14 cellular contexts compared by ENCODE assay signal in the genomic region with DNA sequence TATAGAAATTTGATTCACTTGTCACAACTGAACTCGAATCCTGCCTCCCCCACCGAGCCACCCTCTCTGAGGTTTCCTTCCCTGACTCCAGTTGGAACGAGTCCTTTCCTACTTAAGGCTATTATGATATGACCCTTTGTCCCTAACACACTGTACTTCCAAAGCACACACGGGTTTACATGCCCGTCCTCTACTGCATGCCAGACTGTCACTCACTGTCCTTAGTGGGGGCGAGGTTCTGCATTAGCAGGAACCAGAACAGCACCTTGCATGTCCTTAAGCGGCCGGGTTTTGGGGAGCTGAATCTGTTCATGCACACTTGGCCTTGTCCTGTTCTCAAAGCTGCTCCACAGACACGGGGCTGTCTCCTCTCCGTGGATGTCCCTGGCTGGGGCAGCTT.
DNase-seq lines count a peak whose midpoint lies in the region; ATAC-seq and TF ChIP-seq lines count a peak whose summit lies in the region.
"Had no signal": no experiment of that assay in that cellular context is flagged by ENCODE, and none has a peak within 500 bp of the region (broad histone marks: within the 10 kb centered on the region; RNA-seq: fewer than 3 reads in every experiment).

No MANE protein-coding gene starts in this region.

- peak overlapping the region; percentile 28; the same call in 1 of the 2 replicates for H2AFZ ChIP-seq in GM23338
- H2AFZ ChIP-seq in neural cell (ENCODE audit: low read depth, low read length): no peak overlapping the region

- H3K9me3 Mint-ChIP-seq in GM23338: no peaks in the 10 kb centered on the region
- H3K9me3 Mint-ChIP-seq: CD4-positive, alpha-beta T cell had no signal

- H3K9me2 ChIP-seq in GM23338 (ENCODE audit: insufficient read depth) (no peaks in the 10 kb centered on the region), neural cell (ENCODE audit: insufficient read depth, low read length) (no peaks in the 10 kb centered on the region)

- WGBS in heart right ventricle, 2 donors: 50 to 52% methylated on average over 10 of the region's 10 CpGs

- H3K4me3 ChIP-seq in GM23338 (no peak overlapping the region), WERI-Rb-1 (ENCODE audit: low read depth, low read length) (no peak overlapping the region), heart right ventricle (no peak overlapping the region), neural cell (ENCODE audit: low read length) (peak overlapping the region; percentile 1)
- H3K4me3 ChIP-seq: HAP-1 had no signal

- no peaks in the 10 kb centered on the region for H3K27me3 ChIP-seq in GM23338 (ENCODE audit: insufficient read depth)
- no peaks in the 10 kb centered on the region for H3K27me3 ChIP-seq in WERI-Rb-1 (ENCODE audit: insufficient read depth, low read depth, severe bottlenecking)
- no peaks in the 10 kb centered on the region for H3K27me3 ChIP-seq in heart right ventricle
- no peaks in the 10 kb centered on the region for H3K27me3 ChIP-seq in neural cell (ENCODE audit: insufficient read depth, low read depth, low read length)

- no peak for TF ChIP-seq EP300 in neural cell (conservative IDR thresholded peaks at IDR 0.05; ENCODE audit: poor library complexity, severe bottlenecking)

- H3K4me1 ChIP-seq in GM23338 (ENCODE audit: insufficient read depth) (no peaks in the 10 kb centered on the region), heart right ventricle (peaks cover 0 to 22% (median 6%) of the 10 kb centered on the region in 9 donors)
- H3K4me1 ChIP-seq: HAP-1 had no signal

- no peak for DNase-seq in GM23338 (ENCODE audit: low spot score)
- peak; percentile 10 for DNase-seq in WERI-Rb-1
- peak; percentile 14 to 28 for DNase-seq in heart right ventricle
- no peak for DNase-seq in superior temporal gyrus (ENCODE audit: extremely low spot score)
- DNase-seq: C1 segment of cervical spinal cord; Calu3; CD4-positive, alpha-beta T cell; DMS 273 treated with DMSO at 0.1 percent for 48 hours; GOT3 had no signal

- no peaks in the 10 kb centered on the region for H3K36me3 Mint-ChIP-seq in GM23338 (ENCODE audit: low read depth)

- H4K20me1 ChIP-seq in GM23338 (replicated peaks; ENCODE audit: insufficient read depth): no peaks in the 10 kb centered on the region
- no peaks in the 10 kb centered on the region for H4K20me1 ChIP-seq in neural cell (ENCODE audit: insufficient read depth)

- H3K27ac ChIP-seq in GM23338 (ENCODE audit: low read depth) (no peak overlapping the region), WERI-Rb-1 (no peak overlapping the region), heart right ventricle (peak overlapping the region in 3 of 10 donors; percentile 29 to 65 (median 63)), neural cell (ENCODE audit: low read length) (peak overlapping the region; percentile 28)

- H3K9ac ChIP-seq in neural cell (ENCODE audit: low read length): peak overlapping the region; percentile 10

- H3F3A ChIP-seq in GM23338 (replicated peaks; ENCODE audit: low read depth) (no peaks in the 10 kb centered on the region), neural cell (ENCODE audit: insufficient read depth, low read length, poor library complexity, severe bottlenecking) (peaks cover 3% of the 10 kb centered on the region)

- H3K36me3 ChIP-seq in GM23338 (ENCODE audit: insufficient read depth): no peaks in the 10 kb centered on the region
- no peaks in the 10 kb centered on the region for H3K36me3 ChIP-seq in WERI-Rb-1
- no peaks in the 10 kb centered on the region for H3K36me3 ChIP-seq in heart right ventricle
- no peaks in the 10 kb centered on the region for H3K36me3 ChIP-seq in neural cell (ENCODE audit: insufficient read depth, low read length)
- H3K36me3 ChIP-seq: HAP-1 had no signal

- no peak overlapping the region for H3K4me3 Mint-ChIP-seq in GM23338
- H3K4me3 Mint-ChIP-seq: B cell; CD4-positive, alpha-beta T cell had no signal

- intact Hi-C loops in heart right ventricle (cut with DNase I): no loop called here

- no peak for TF ChIP-seq RAD21 in neural cell (conservative IDR thresholded peaks at IDR 0.05)

- H3K27me3 Mint-ChIP-seq in GM23338 (ENCODE audit: insufficient read depth, low read depth, poor library complexity): no peaks in the 10 kb centered on the region
- H3K27me3 Mint-ChIP-seq: B cell; CD4-positive, alpha-beta T cell had no signal

- H3K79me2 ChIP-seq in GM23338 (replicated peaks; ENCODE audit: insufficient read depth) (no peaks in the 10 kb centered on the region), neural cell (replicated peaks; ENCODE audit: insufficient read depth, low read length) (no peaks in the 10 kb centered on the region)

- ATAC-seq in GM23338 (no peak), heart right ventricle (peak; percentile 55 to 98 (median 84)), HG03196 (IDR thresholded peaks at IDR 0.05; ENCODE audit: unreplicated experiment) (no peak), HG03432 (IDR thresholded peaks at IDR 0.05; ENCODE audit: unreplicated experiment) (no peak)

- H3K4me2 ChIP-seq in GM23338 (no peak overlapping the region), neural cell (ENCODE audit: low read length) (no peak overlapping the region)

- TF ChIP-seq CTCF in GM23338 (conservative IDR thresholded peaks at IDR 0.05; ENCODE audit: low read depth in 2 of 2) (no peak), WERI-Rb-1 (IDR thresholded peaks at IDR 0.05; ENCODE audit: low read depth, low read length) (no peak), heart right ventricle (IDR thresholded peaks at IDR 0.05) (no peak), neural cell (IDR thresholded peaks at IDR 0.05; ENCODE audit: poor library complexity, severe bottlenecking) (no peak)

- no peak overlapping the region for H3K27ac Mint-ChIP-seq in GM23338
- H3K27ac Mint-ChIP-seq: B cell; CD4-positive, alpha-beta T cell had no signal

- peaks cover 8% of the 10 kb centered on the region; the same call in 2 of the 3 replicates for H3K4me1 Mint-ChIP-seq in GM23338
- H3K4me1 Mint-ChIP-seq: B cell had no signal

- H3K9me3 ChIP-seq in WERI-Rb-1 (ENCODE audit: severe bottlenecking) (no peaks in the 10 kb centered on the region), heart right ventricle (no peaks in the 10 kb centered on the region), neural cell (ENCODE audit: low read length) (no peaks in the 10 kb centered on the region)
- H3K9me3 ChIP-seq: HAP-1 had no signal

TF ChIP-seq in GM23338, 12 proteins besides CTCF, POLR2A, EP300 and RAD21 (continues in another document):
- TF ChIP-seq, protein P1, sequence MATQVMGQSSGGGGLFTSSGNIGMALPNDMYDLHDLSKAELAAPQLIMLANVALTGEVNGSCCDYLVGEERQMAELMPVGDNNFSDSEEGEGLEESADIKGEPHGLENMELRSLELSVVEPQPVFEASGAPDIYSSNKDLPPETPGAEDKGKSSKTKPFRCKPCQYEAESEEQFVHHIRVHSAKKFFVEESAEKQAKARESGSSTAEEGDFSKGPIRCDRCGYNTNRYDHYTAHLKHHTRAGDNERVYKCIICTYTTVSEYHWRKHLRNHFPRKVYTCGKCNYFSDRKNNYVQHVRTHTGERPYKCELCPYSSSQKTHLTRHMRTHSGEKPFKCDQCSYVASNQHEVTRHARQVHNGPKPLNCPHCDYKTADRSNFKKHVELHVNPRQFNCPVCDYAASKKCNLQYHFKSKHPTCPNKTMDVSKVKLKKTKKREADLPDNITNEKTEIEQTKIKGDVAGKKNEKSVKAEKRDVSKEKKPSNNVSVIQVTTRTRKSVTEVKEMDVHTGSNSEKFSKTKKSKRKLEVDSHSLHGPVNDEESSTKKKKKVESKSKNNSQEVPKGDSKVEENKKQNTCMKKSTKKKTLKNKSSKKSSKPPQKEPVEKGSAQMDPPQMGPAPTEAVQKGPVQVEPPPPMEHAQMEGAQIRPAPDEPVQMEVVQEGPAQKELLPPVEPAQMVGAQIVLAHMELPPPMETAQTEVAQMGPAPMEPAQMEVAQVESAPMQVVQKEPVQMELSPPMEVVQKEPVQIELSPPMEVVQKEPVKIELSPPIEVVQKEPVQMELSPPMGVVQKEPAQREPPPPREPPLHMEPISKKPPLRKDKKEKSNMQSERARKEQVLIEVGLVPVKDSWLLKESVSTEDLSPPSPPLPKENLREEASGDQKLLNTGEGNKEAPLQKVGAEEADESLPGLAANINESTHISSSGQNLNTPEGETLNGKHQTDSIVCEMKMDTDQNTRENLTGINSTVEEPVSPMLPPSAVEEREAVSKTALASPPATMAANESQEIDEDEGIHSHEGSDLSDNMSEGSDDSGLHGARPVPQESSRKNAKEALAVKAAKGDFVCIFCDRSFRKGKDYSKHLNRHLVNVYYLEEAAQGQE (IDR thresholded peaks at IDR 0.05; ENCODE audit: unreplicated experiment): no peak
- no peak for TF ChIP-seq EZH2 (IDR thresholded peaks at IDR 0.05; ENCODE audit: low read depth, unreplicated experiment)
- no peak for TF ChIP-seq JUNB (IDR thresholded peaks at IDR 0.05; ENCODE audit: unreplicated experiment)
- no peak for TF ChIP-seq ZNF331 (CRISPR knock-in tag; IDR thresholded peaks at IDR 0.05; ENCODE audit: low read depth)

TF ChIP-seq in neural cell, 6 proteins besides CTCF, POLR2A, EP300 and RAD21:
- no peak for TF ChIP-seq SMC3 (conservative IDR thresholded peaks at IDR 0.05; ENCODE audit: poor library complexity)

Comparison
In these comparisons a context has a peak if more than half of its experiments do, and no peak if none do; other contexts are left out.
1. ATAC-seq: peak in heart right ventricle (8 of 8); none in GM23338 (single experiment), HG03196 (single experiment) and HG03432 (single experiment).
2. DNase-seq: peak in WERI-Rb-1 (single experiment) and heart right ventricle (2 of 2); none in GM23338 (single experiment) and superior temporal gyrus (single experiment).